Comparison of ENCODE assay signal across 15 cellular contexts in genomic region chr19:31639306-31639705, GRCh38.
"Had no signal": no experiment of that assay in that cellular context is flagged by ENCODE, and none has a peak within 500 bp of the region (broad histone marks: within the 10 kb centered on the region; RNA-seq: fewer than 3 reads in every experiment).

No MANE protein-coding gene starts in this region.

- ATAC-seq: right cardiac atrium had no signal

- DNase-seq: activated CD4-positive, alpha-beta T cell treated with anti-CD3 and anti-CD28 coated beads, Interleukin-2, amount 50 U/mL, for 48 hours; activated CD4-positive, CD25-positive, alpha-beta regulatory T cell treated with anti-CD3 and anti-CD28 coated beads, Interleukin-2, amount 50 U/mL, for 72 hours; activated naive CD4-positive, alpha-beta T cell treated with anti-CD3 and anti-CD28 coated beads, Interleukin-2, amount 10 ng/mL, durations not matched to agents 7 days and 5 days; activated T-cell treated with anti-CD3 and anti-CD28 coated beads, Interleukin-2, amount 50 U/mL, for 24 hours; islet precursor cell; left ventricle myocardium inferior; nephron progenitor cell; right cardiac atrium; small intestine; stimulated activated CD4-positive, alpha-beta T cell treated with anti-CD3 and anti-CD28 coated beads, Interleukin-4, amount 100 ng/mL, for 4 hours; stimulated activated CD8-positive, alpha-beta memory T cell treated with anti-CD3 and anti-CD28 coated beads, Interleukin-4, amount 100 ng/mL, for 48 hours; stimulated activated naive CD4-positive, alpha-beta T cell treated with Interleukin-2 at 50 U/mL for 16 hours; T-helper 1 cell; T1000; upper lobe of left lung had no signal
